22 cellular contexts compared by ENCODE assay signal in genomic region chr22:47066616-47066905, GRCh38.
DNase-seq lines count a peak whose midpoint lies in the region; ATAC-seq, FAIRE-seq and TF ChIP-seq lines count a peak whose summit lies in the region.
"Had no signal": no experiment of that assay in that cellular context is flagged by ENCODE, and none has a peak within 500 bp of the region (broad histone marks: within the 10 kb centered on the region; RNA-seq: fewer than 3 reads in every experiment).

No MANE protein-coding gene starts in this region.

- no peak overlapping the region for H2BK5ac ChIP-seq in H1 (ENCODE audit: low read depth, low read length)

- TF ChIP-seq CTCF in AG04450 (IDR thresholded peaks at IDR 0.05; ENCODE audit: low read depth, low read length) (no peak), H1 (IDR thresholded peaks at IDR 0.05; ENCODE audit: control extremely low read depth in 1 of 3, insufficient read depth in 1 of 3, low read depth in 1 of 3, low read length in 3 of 3) (no peak), spleen (IDR thresholded peaks at IDR 0.05 in 8 of 11, conservative IDR thresholded peaks at IDR 0.05 in 3 of 11) (no peak)
- no peak for TF ChIP-seq CTCF in CD8-positive, alpha-beta T cell (IDR thresholded peaks at IDR 0.05)

- peaks cover 5% of the 10 kb centered on the region for H3K36me3 ChIP-seq in CD8-positive, alpha-beta T cell (ENCODE audit: insufficient read depth, low read length)
- H3K36me3 ChIP-seq in H1 (ENCODE audit: control insufficient read depth in 2 of 4, insufficient read depth in 4 of 4, low read length in 3 of 4) (no peaks in the 10 kb centered on the region), spleen (peaks cover 0 to 57% (median 6%) of the 10 kb centered on the region in 6 donors)
- H3K36me3 ChIP-seq: HAP-1 had no signal

- no peak overlapping the region for H3K4ac ChIP-seq in H1 (replicated peaks; ENCODE audit: insufficient read length, low read depth, low read length)

- H2BK12ac ChIP-seq in H1 (ENCODE audit: low read depth, low read length) = no peak overlapping the region

- CTCF ChIA-PET in AG04450 (lab: Charles Lee) (no interaction called here), H1 (lab: Charles Lee; ENCODE audit: partially characterized antibody) (interaction anchor here (0.7 to 1.1 kb wide), 3 partner anchors 8 to 233 kb away, joined by 3 read pairs; no protein-coding TSS in a partner anchor)
- CTCF ChIA-PET in CD8-positive, alpha-beta T cell (lab: Charles Lee) = no interaction called here

- H3K36me3 Mint-ChIP-seq in CD8-positive, alpha-beta T cell = peaks cover 24% of the 10 kb centered on the region

- WGBS in H1 (ENCODE audit: extremely low coverage in 1 of 2, insufficient coverage in 1 of 2, insufficient read length in 1 of 2, insufficient replicate concordance in 2 of 2, low coverage in 1 of 2, low lambda C conversion rate in 2 of 2, missing lambda C conversion rate in 1 of 2), 2 experiments = 90% methylated on average over 7 of the region's 7 CpGs; no CpG with 5 or more reads in 1 of the 2 experiments
- 94 to 98% (median 97%) methylated on average over 6 to 7 of the region's 7 CpGs for WGBS in spleen, 5 donors

- H3K9me3 ChIP-seq in AG04450 (ENCODE audit: control insufficient read depth, insufficient read depth, low read length) (no peaks in the 10 kb centered on the region; the same call in 1 of the 2 replicates), H1 (ENCODE audit: insufficient read depth in 2 of 2, low read depth in 1 of 2, low read length in 1 of 2) (no peaks in the 10 kb centered on the region), spleen (no peaks in the 10 kb centered on the region)
- no peaks in the 10 kb centered on the region for H3K9me3 ChIP-seq in CD8-positive, alpha-beta T cell (ENCODE audit: low read length)
- H3K9me3 ChIP-seq: HAP-1 had no signal

- intact Hi-C loops in CD8-positive, alpha-beta T cell (cut with DNase I, micrococcal nuclease) = no loop called here
- intact Hi-C loops in spleen (cut with DNase I; ENCODE audit: low total_unique reads) = no loop called here

- no peak overlapping the region for H2BK120ac ChIP-seq in H1 (replicated peaks; ENCODE audit: low read depth, low read length)

- H3K27ac ChIP-seq in AG04450 (ENCODE audit: low read depth, low read length) (peak overlapping the region; percentile 11), H1 (ENCODE audit: low read depth, low read length) (no peak overlapping the region), spleen (no peak overlapping the region)
- H3K27ac ChIP-seq in CD8-positive, alpha-beta T cell (ENCODE audit: low read depth, low read length) = no peak overlapping the region
- H3K27ac ChIP-seq: C4-2B, HL-60, KMS-11 had no signal

- no peak overlapping the region for H3K9ac ChIP-seq in H1 (replicated peaks in 1 of 4; ENCODE audit: extremely low read depth in 1 of 4, low read depth in 3 of 4, low read length in 3 of 4)
- H3K9ac ChIP-seq: KMS-11 had no signal

- TF ChIP-seq POLR2A in H1 (IDR thresholded peaks at IDR 0.05; ENCODE audit: control extremely low read depth in 1 of 2, low read depth in 2 of 2, low read length in 2 of 2) (no peak), spleen (IDR thresholded peaks at IDR 0.05) (no peak)

- POLR2A ChIA-PET in AG04450 (lab: Yijun Ruan, JAX) = no interaction called here
- POLR2A ChIA-PET in CD8-positive, alpha-beta T cell (lab: Charles Lee) = no interaction called here
- POLR2A ChIA-PET in H1 (lab: Charles Lee; ENCODE audit: partially characterized antibody) = no interaction called here

- no peaks in the 10 kb centered on the region for H3K23me2 ChIP-seq in H1 (ENCODE audit: low read depth, low read length)

- no peak overlapping the region for H3K14ac ChIP-seq in H1 (ENCODE audit: insufficient read length)

- no peak overlapping the region for H3K23ac ChIP-seq in H1 (ENCODE audit: insufficient read length)

- peaks cover 0 to 3% of the 10 kb centered on the region in 2 experiments for H4K20me1 ChIP-seq in H1 (replicated peaks in 1 of 2; ENCODE audit: control insufficient read depth in 1 of 2, insufficient read depth in 2 of 2, low read length in 2 of 2)

- H2BK20ac ChIP-seq in H1 (ENCODE audit: low read length) = no peak overlapping the region

- peak overlapping the region; percentile 42; the same call in 1 of the 2 replicates for H4K8ac ChIP-seq in H1 (ENCODE audit: extremely low read depth, insufficient read depth, low read length)

- no peak overlapping the region for H4K91ac ChIP-seq in H1 (replicated peaks; ENCODE audit: insufficient read length, low read length)

- H3K18ac ChIP-seq in H1 (ENCODE audit: extremely low read depth, low read length) = no peak overlapping the region

- H3K27ac Mint-ChIP-seq in CD8-positive, alpha-beta T cell = peak overlapping the region; percentile 41
- H3K27ac Mint-ChIP-seq: CD4-positive, alpha-beta T cell; GM23338 had no signal

- H3K9me3 Mint-ChIP-seq in CD8-positive, alpha-beta T cell = no peaks in the 10 kb centered on the region
- H3K9me3 Mint-ChIP-seq: CD4-positive, alpha-beta T cell; GM23338 had no signal

- H3K79me2 ChIP-seq in H1 (ENCODE audit: control insufficient read depth in 1 of 2, insufficient read depth in 2 of 2, low read length in 2 of 2) = peaks cover 0 to 3% of the 10 kb centered on the region in 2 experiments; a peak in 1 of 4 replicates

- TF ChIP-seq EP300 in H1 (IDR thresholded peaks at IDR 0.05; ENCODE audit: borderline replicate concordance in 1 of 2, low read depth in 2 of 2, low read length in 2 of 2) = no peak

- no peak for TF ChIP-seq RAD21 in H1 (IDR thresholded peaks at IDR 0.05 in 1 of 2, conservative IDR thresholded peaks at IDR 0.05 in 1 of 2; ENCODE audit: low read depth in 2 of 2, low read length in 2 of 2)

- H2AFZ ChIP-seq in H1 (ENCODE audit: low read length) = no peak overlapping the region
- H2AFZ ChIP-seq: GM23338 had no signal

- no peak for ATAC-seq in CD8-positive, alpha-beta T cell
- no peak for ATAC-seq in GM18868 (IDR thresholded peaks at IDR 0.05; ENCODE audit: unreplicated experiment)
- ATAC-seq in GM19397 (IDR thresholded peaks at IDR 0.05; ENCODE audit: unreplicated experiment) = no peak
- ATAC-seq: GM23338 had no signal

- peaks cover 8% of the 10 kb centered on the region for H3K4me1 ChIP-seq in CD8-positive, alpha-beta T cell (ENCODE audit: insufficient read depth, low read length)
- no peaks in the 10 kb centered on the region for H3K4me1 ChIP-seq in H1 (replicated peaks in 1 of 4; ENCODE audit: control insufficient read depth in 3 of 4, insufficient read depth in 4 of 4, low read length in 3 of 4)
- peaks cover 0 to 11% (median 5%) of the 10 kb centered on the region in 6 donors for H3K4me1 ChIP-seq in spleen

- peaks cover 7% of the 10 kb centered on the region; the same call in 1 of the 2 replicates for H3K79me1 ChIP-seq in H1 (ENCODE audit: low read depth, low read length)

- no peaks in the 10 kb centered on the region for H3K27me3 Mint-ChIP-seq in CD8-positive, alpha-beta T cell (ENCODE audit: low read depth)
- H3K27me3 Mint-ChIP-seq: CD4-positive, alpha-beta T cell had no signal

- H3K4me2 ChIP-seq in H1 (ENCODE audit: insufficient read depth in 1 of 2, low read depth in 2 of 2, low read length in 2 of 2) = no peak overlapping the region
- H3K4me2 ChIP-seq: GM23338, KMS-11 had no signal

- DNase-seq in AG04450 (ENCODE audit: low read depth, low spot score) = no peak
- no peak for DNase-seq in CD8-positive, alpha-beta T cell
- no peak for DNase-seq in H1 (ENCODE audit: low read depth in 1 of 2, low spot score in 2 of 2)
- DNase-seq in spleen = peak; percentile 36
- no peak for DNase-seq in NCI-H2227 (lab: John Stamatoyannopoulos, UW; ENCODE audit: unreplicated experiment)
- DNase-seq: ACHN; AML-193; CD4-positive, alpha-beta T cell; DMS153; DMS79; GDM1 had no signal

- H3K4me3 Mint-ChIP-seq in CD8-positive, alpha-beta T cell = no peak overlapping the region
- H3K4me3 Mint-ChIP-seq: CD4-positive, alpha-beta T cell; GM23338 had no signal

- H2BK15ac ChIP-seq in H1 (ENCODE audit: low read length) = no peak overlapping the region

- no peak overlapping the region for H2AK5ac ChIP-seq in H1 (ENCODE audit: low read depth, low read length)

- H3K27me3 ChIP-seq in AG04450 (ENCODE audit: control insufficient read depth, insufficient read depth, low read length) (no peaks in the 10 kb centered on the region), H1 (replicated peaks in 1 of 4; ENCODE audit: control insufficient read depth in 3 of 4, extremely low read depth in 1 of 4, insufficient read depth in 3 of 4, low read length in 3 of 4) (no peaks in the 10 kb centered on the region), spleen (replicated peaks in 1 of 7) (no peaks in the 10 kb centered on the region)
- no peaks in the 10 kb centered on the region for H3K27me3 ChIP-seq in CD8-positive, alpha-beta T cell (ENCODE audit: insufficient read depth, low read length)

- no peak overlapping the region for H4K5ac ChIP-seq in H1 (ENCODE audit: insufficient read length, low read depth, low read length)

- no peak for FAIRE-seq in H1 (lab: Jason Lieb, UNC)
- FAIRE-seq: A204.1, GM12892, GM18507, GM19239 had no signal

- H3K4me3 ChIP-seq in AG04450 (ENCODE audit: low read depth, low read length) = no peak overlapping the region
- no peak overlapping the region for H3K4me3 ChIP-seq in CD8-positive, alpha-beta T cell (ENCODE audit: low read depth, low read length)
- no peak overlapping the region for H3K4me3 ChIP-seq in H1 (ENCODE audit: extremely low read depth in 1 of 4, insufficient read depth in 2 of 4, low read depth in 3 of 4, low read length in 4 of 4)
- no peak overlapping the region for H3K4me3 ChIP-seq in spleen
- H3K4me3 ChIP-seq: GM23338, HAP-1 had no signal

- H3K56ac ChIP-seq in H1 (replicated peaks; ENCODE audit: insufficient read length, low read depth, low read length) = no peak overlapping the region

- H3K4me1 Mint-ChIP-seq in CD8-positive, alpha-beta T cell (ENCODE audit: low read depth) = peaks cover 23% of the 10 kb centered on the region

TF ChIP-seq in H1, 55 proteins besides CTCF, POLR2A, EP300 and RAD21 (continues in another document):
- TF ChIP-seq SRF (IDR thresholded peaks at IDR 0.05; ENCODE audit: low read depth, low read length) = no peak
- TF ChIP-seq POLR2AphosphoS5 (IDR thresholded peaks at IDR 0.05; ENCODE audit: low read depth, low read length) = no peak
- TF ChIP-seq, protein P1, sequence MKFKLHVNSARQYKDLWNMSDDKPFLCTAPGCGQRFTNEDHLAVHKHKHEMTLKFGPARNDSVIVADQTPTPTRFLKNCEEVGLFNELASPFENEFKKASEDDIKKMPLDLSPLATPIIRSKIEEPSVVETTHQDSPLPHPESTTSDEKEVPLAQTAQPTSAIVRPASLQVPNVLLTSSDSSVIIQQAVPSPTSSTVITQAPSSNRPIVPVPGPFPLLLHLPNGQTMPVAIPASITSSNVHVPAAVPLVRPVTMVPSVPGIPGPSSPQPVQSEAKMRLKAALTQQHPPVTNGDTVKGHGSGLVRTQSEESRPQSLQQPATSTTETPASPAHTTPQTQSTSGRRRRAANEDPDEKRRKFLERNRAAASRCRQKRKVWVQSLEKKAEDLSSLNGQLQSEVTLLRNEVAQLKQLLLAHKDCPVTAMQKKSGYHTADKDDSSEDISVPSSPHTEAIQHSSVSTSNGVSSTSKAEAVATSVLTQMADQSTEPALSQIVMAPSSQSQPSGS (IDR thresholded peaks at IDR 0.05; ENCODE audit: low read length) = no peak
- TF ChIP-seq GABPA (IDR thresholded peaks at IDR 0.05; ENCODE audit: borderline replicate concordance, insufficient read depth, low read length) = no peak
- no peak for TF ChIP-seq BRCA1 (IDR thresholded peaks at IDR 0.05; ENCODE audit: low read depth, low read length)
- TF ChIP-seq NRF1 (IDR thresholded peaks at IDR 0.05; ENCODE audit: low read depth, low read length) = no peak
